In genomic region chr17:80619535-80620235, GRCh38 we compare ENCODE assay signal across 19 cellular contexts.
DNase-seq lines count a peak whose midpoint lies in the region; ATAC-seq and TF ChIP-seq lines count a peak whose summit lies in the region.
"Had no signal": no experiment of that assay in that cellular context is flagged by ENCODE, and none has a peak within 500 bp of the region (broad histone marks: within the 10 kb centered on the region; RNA-seq: fewer than 3 reads in every experiment).

No MANE protein-coding gene starts in this region.

- no peak overlapping the region for H3K27ac ChIP-seq in GM23338 (ENCODE audit: low read depth)
- H3K27ac ChIP-seq in OCI-LY1 (ENCODE audit: low read depth, low read length, poor library complexity, severe bottlenecking), result peak overlapping the region; percentile 13
- H3K27ac ChIP-seq in trophoblast cell (ENCODE audit: low read depth, low read length), result no peak overlapping the region
- H3K27ac ChIP-seq: cardiac muscle cell, heart right ventricle, KMS-11, lower lobe of right lung had no signal

- H3K4me1 Mint-ChIP-seq in GM23338, result peaks cover 20% of the 10 kb centered on the region
- peaks cover 45% of the 10 kb centered on the region for H3K4me1 Mint-ChIP-seq in activated T-cell treated with anti-CD3 and anti-CD28 coated beads, Interleukin-2, amount 50 U/mL, for 4 hours (ENCODE audit: low read depth)

- no peak overlapping the region for H3K4me3 ChIP-seq in GM23338
- H3K4me3 ChIP-seq in OCI-LY1 (ENCODE audit: low read depth, low read length, poor library complexity, severe bottlenecking), result no peak overlapping the region
- no peak overlapping the region for H3K4me3 ChIP-seq in epithelial cell of esophagus (ENCODE audit: low read length)
- H3K4me3 ChIP-seq in trophoblast cell (ENCODE audit: low read depth, low read length), result no peak overlapping the region
- H3K4me3 ChIP-seq: cardiac muscle cell, heart right ventricle, lower lobe of right lung had no signal

- H3K36me3 Mint-ChIP-seq in GM23338 (ENCODE audit: low read depth), result no peaks in the 10 kb centered on the region; the same call in 2 of the 3 replicates
- peaks cover under 1% of the 10 kb centered on the region for H3K36me3 Mint-ChIP-seq in activated T-cell treated with anti-CD3 and anti-CD28 coated beads, Interleukin-2, amount 50 U/mL, for 4 hours (ENCODE audit: insufficient read depth)

- 0 out of 2 replicates have a peak overlapping the region, but pooled peaks have one; percentile 38 for H3K27ac Mint-ChIP-seq in GM23338
- H3K27ac Mint-ChIP-seq: activated CD4-positive, alpha-beta memory T cell treated with anti-CD3 and anti-CD28 coated beads, Interleukin-2, amount 10 ng/mL, durations not matched to agents 7 days and 5 days had no signal

- H3F3A ChIP-seq in GM23338 (replicated peaks; ENCODE audit: low read depth) (no peaks in the 10 kb centered on the region), OCI-LY1 (ENCODE audit: insufficient read depth, low read length) (no peaks in the 10 kb centered on the region)

- peak overlapping the region; percentile 41 for H4K91ac ChIP-seq in trophoblast cell (ENCODE audit: low read depth, low read length)

- H3K79me2 ChIP-seq in GM23338 (replicated peaks; ENCODE audit: insufficient read depth), result peaks cover 40% of the 10 kb centered on the region
- H3K79me2 ChIP-seq in OCI-LY1 (ENCODE audit: insufficient read depth, low read length), result peaks cover 25% of the 10 kb centered on the region; the same call in 1 of the 2 replicates
- H3K79me2 ChIP-seq in trophoblast cell (ENCODE audit: control insufficient read depth, insufficient read depth, low read length, poor library complexity), result no peaks in the 10 kb centered on the region

- WGBS in trophoblast cell (ENCODE audit: extremely low coverage, insufficient coverage, insufficient read length), result no CpG with 5 or more reads among the region's 9 CpGs

- H3K36me3 ChIP-seq in GM23338 (ENCODE audit: insufficient read depth) (no peaks in the 10 kb centered on the region), OCI-LY1 (ENCODE audit: insufficient read depth, low read length) (0 out of 2 replicates have a peak, but pooled peaks cover 6% of the 10 kb centered on the region), trophoblast cell (ENCODE audit: control insufficient read depth in 1 of 2, insufficient read depth in 2 of 2, low read length in 2 of 2) (no peaks in the 10 kb centered on the region)
- H3K36me3 ChIP-seq: cardiac muscle cell, lower lobe of right lung had no signal

- H4K20me1 ChIP-seq in GM23338 (replicated peaks; ENCODE audit: insufficient read depth), result peaks cover 34% of the 10 kb centered on the region
- H4K20me1 ChIP-seq in OCI-LY1 (ENCODE audit: insufficient read depth, low read length), result no peaks in the 10 kb centered on the region

- peak overlapping the region; percentile 8 for H3K23ac ChIP-seq in trophoblast cell (ENCODE audit: low read length)

- H3K9me3 ChIP-seq in OCI-LY1 (ENCODE audit: low read length) (no peaks in the 10 kb centered on the region), trophoblast cell (ENCODE audit: insufficient read depth, low read depth, low read length) (no peaks in the 10 kb centered on the region)
- H3K9me3 ChIP-seq: heart right ventricle, lower lobe of right lung had no signal

- TF ChIP-seq CTCF in GM23338 (conservative IDR thresholded peaks at IDR 0.05; ENCODE audit: low read depth in 2 of 2), result no peak
- no peak for TF ChIP-seq CTCF in OCI-LY1 (IDR thresholded peaks at IDR 0.05; ENCODE audit: low read length)
- no peak for TF ChIP-seq CTCF in epithelial cell of esophagus (IDR thresholded peaks at IDR 0.05; ENCODE audit: insufficient read depth, low read depth, low read length, missing control alignments)

- peak overlapping the region; percentile 12 for H4K12ac ChIP-seq in trophoblast cell (ENCODE audit: low read depth, low read length)

- H3K27me3 ChIP-seq in GM23338 (ENCODE audit: insufficient read depth) (no peaks in the 10 kb centered on the region), OCI-LY1 (ENCODE audit: insufficient read depth, low read length) (no peaks in the 10 kb centered on the region), trophoblast cell (ENCODE audit: insufficient read depth, low read length) (no peaks in the 10 kb centered on the region)
- H3K27me3 ChIP-seq: cardiac muscle cell, heart right ventricle had no signal

- H3K4ac ChIP-seq in trophoblast cell (ENCODE audit: low read depth, low read length), result peak overlapping the region; percentile 1

- H3K4me2 ChIP-seq in GM23338, result no peak overlapping the region
- no peak overlapping the region for H3K4me2 ChIP-seq in OCI-LY1 (ENCODE audit: low read length)
- peak overlapping the region; percentile 45 for H3K4me2 ChIP-seq in trophoblast cell (ENCODE audit: low read length)
- H3K4me2 ChIP-seq: KMS-11 had no signal

- H2AFZ ChIP-seq in GM23338 (no peak overlapping the region), OCI-LY1 (ENCODE audit: low read length) (no peak overlapping the region), trophoblast cell (ENCODE audit: insufficient read depth, low read length, poor library complexity) (no peak overlapping the region)

- no peaks in the 10 kb centered on the region for H3K9me3 Mint-ChIP-seq in GM23338
- H3K9me3 Mint-ChIP-seq in activated T-cell treated with anti-CD3 and anti-CD28 coated beads, Interleukin-2, amount 50 U/mL, for 4 hours, result no peaks in the 10 kb centered on the region
- H3K9me3 Mint-ChIP-seq: activated CD4-positive, alpha-beta memory T cell treated with anti-CD3 and anti-CD28 coated beads, Interleukin-2, amount 10 ng/mL, durations not matched to agents 7 days and 5 days; CD4-positive, alpha-beta memory T cell had no signal

- no peak overlapping the region for H4K8ac ChIP-seq in trophoblast cell (ENCODE audit: low read depth, low read length)

- H2AK5ac ChIP-seq in trophoblast cell (ENCODE audit: low read length), result peak overlapping the region; percentile 44

- DNase-seq in GM23338 (ENCODE audit: low spot score) (no peak), epithelial cell of esophagus (ENCODE audit: low read depth) (peak; percentile 82), trophoblast cell (peak; percentile 53 to 88), GM03348 (ENCODE audit: low spot score) (no peak)
- no peak for DNase-seq in activated T-cell treated with anti-CD3 and anti-CD28 coated beads, Interleukin-2, amount 50 U/mL, for 4 hours
- no peak for DNase-seq in stimulated activated CD4-positive, alpha-beta T cell treated with anti-CD3 and anti-CD28 coated beads, Interleukin-2, amount 100 ng/mL, for 48 hours
- DNase-seq: activated CD4-positive, alpha-beta memory T cell treated with anti-CD3 and anti-CD28 coated beads, Interleukin-2, amount 10 ng/mL, durations not matched to agents 7 days and 5 days; activated gamma-delta T cell; CD4-positive, alpha-beta memory T cell; heart right ventricle; lower lobe of right lung; NCI-H1694; NCI-H526 treated with DMSO at 0.1 percent for 48 hours; Right ventricle myocardium superior; T1000 had no signal

- no peak overlapping the region for H3K4me3 Mint-ChIP-seq in GM23338
- no peak overlapping the region for H3K4me3 Mint-ChIP-seq in activated T-cell treated with anti-CD3 and anti-CD28 coated beads, Interleukin-2, amount 50 U/mL, for 4 hours
- H3K4me3 Mint-ChIP-seq: activated CD4-positive, alpha-beta memory T cell treated with anti-CD3 and anti-CD28 coated beads, Interleukin-2, amount 10 ng/mL, durations not matched to agents 7 days and 5 days; CD4-positive, alpha-beta memory T cell had no signal

- H3K4me1 ChIP-seq in GM23338 (ENCODE audit: insufficient read depth) (no peaks in the 10 kb centered on the region), OCI-LY1 (ENCODE audit: insufficient read depth, low read length, severe bottlenecking) (peaks cover 50% of the 10 kb centered on the region), trophoblast cell (ENCODE audit: control insufficient read depth in 1 of 2, insufficient read depth in 2 of 2, low read length in 2 of 2) (peaks cover 14% of the 10 kb centered on the region in 2 experiments)
- H3K4me1 ChIP-seq: lower lobe of right lung had no signal

- H3K14ac ChIP-seq in trophoblast cell (ENCODE audit: low read length), result peak overlapping the region; percentile 43

- H3K18ac ChIP-seq in trophoblast cell (ENCODE audit: low read length), result peak overlapping the region; percentile 19

- no peak overlapping the region for H2BK5ac ChIP-seq in trophoblast cell (ENCODE audit: low read depth, low read length, poor library complexity)

- peaks cover 2% of the 10 kb centered on the region for H3K27me3 Mint-ChIP-seq in GM23338 (ENCODE audit: insufficient read depth, low read depth, poor library complexity)
- H3K27me3 Mint-ChIP-seq in activated T-cell treated with anti-CD3 and anti-CD28 coated beads, Interleukin-2, amount 50 U/mL, for 4 hours (ENCODE audit: low read depth), result no peaks in the 10 kb centered on the region
- H3K27me3 Mint-ChIP-seq: activated CD4-positive, alpha-beta memory T cell treated with anti-CD3 and anti-CD28 coated beads, Interleukin-2, amount 10 ng/mL, durations not matched to agents 7 days and 5 days; CD4-positive, alpha-beta memory T cell had no signal

- peaks cover 4% of the 10 kb centered on the region for H3K79me1 ChIP-seq in trophoblast cell (ENCODE audit: low read length)

- H3K9me2 ChIP-seq in GM23338 (ENCODE audit: insufficient read depth), result no peaks in the 10 kb centered on the region
- H3K9me2 ChIP-seq in OCI-LY1 (ENCODE audit: low read depth, low read length), result no peaks in the 10 kb centered on the region

- no peak; the same call in 2 of the 3 replicates for ATAC-seq in GM23338
- ATAC-seq in HG02623 (IDR thresholded peaks at IDR 0.05; ENCODE audit: unreplicated experiment), result no peak
- ATAC-seq in activated T-cell treated with anti-CD3 and anti-CD28 coated beads, Interleukin-2, amount 50 U/mL, for 4 hours, result no peak
- ATAC-seq: heart right ventricle had no signal

- no peak overlapping the region for H3K9ac ChIP-seq in OCI-LY1 (ENCODE audit: low read length)
- no peak overlapping the region for H3K9ac ChIP-seq in trophoblast cell (ENCODE audit: low read length)
- H3K9ac ChIP-seq: KMS-11 had no signal

- peak overlapping the region; percentile 66 for H2BK12ac ChIP-seq in trophoblast cell (ENCODE audit: low read length)

- peak overlapping the region; percentile 21 for H2BK120ac ChIP-seq in trophoblast cell (ENCODE audit: insufficient read depth, low read length, poor library complexity)

TF ChIP-seq in GM23338, 12 proteins besides CTCF, POLR2A, EP300 and RAD21 (continues in another document):
- no peak for TF ChIP-seq ETS1 (IDR thresholded peaks at IDR 0.05)
- TF ChIP-seq EZH2phosphoT487 (IDR thresholded peaks at IDR 0.05; ENCODE audit: unreplicated experiment), result no peak

Comparison
In these comparisons a context has a peak if more than half of its experiments do, and no peak if none do; other contexts are left out.
1. DNase-seq: peak in epithelial cell of esophagus (single experiment) and trophoblast cell (2 of 2); none in GM23338 (single experiment), GM03348 (single experiment), activated T-cell treated with anti-CD3 and anti-CD28 coated beads, Interleukin-2, amount 50 U/mL, for 4 hours (single experiment) and stimulated activated CD4-positive, alpha-beta T cell treated with anti-CD3 and anti-CD28 coated beads, Interleukin-2, amount 100 ng/mL, for 48 hours (0 of 2).